ENCODE assay signal across 17 cellular contexts in the genomic region with DNA sequence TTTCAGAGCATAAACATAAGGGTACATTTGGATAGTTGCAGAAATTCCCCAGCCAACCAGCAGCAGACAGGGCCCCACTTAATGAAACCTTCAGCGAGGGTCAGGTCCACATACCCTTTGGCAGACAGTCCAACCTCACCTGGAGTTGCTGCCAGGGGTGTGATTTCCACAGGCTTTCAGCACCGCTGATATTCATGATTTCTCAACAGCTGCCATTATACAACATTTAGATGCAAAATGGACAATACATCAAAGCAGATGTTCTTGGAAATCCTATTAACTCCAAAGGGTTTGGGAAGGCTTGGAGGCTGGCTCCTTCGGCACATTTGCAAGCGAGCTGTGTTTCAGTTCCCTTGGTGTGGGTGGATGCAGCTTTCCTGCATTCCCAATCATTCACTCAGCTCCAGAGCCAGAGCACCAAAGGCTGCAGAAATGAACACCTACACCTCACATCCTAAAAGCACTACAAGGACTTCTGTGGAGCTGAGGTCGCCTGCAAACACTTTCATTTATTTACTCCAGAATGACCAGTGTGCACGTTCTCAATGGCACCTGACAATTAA.
DNase-seq lines count a peak whose midpoint lies in the region; ATAC-seq and TF ChIP-seq lines count a peak whose summit lies in the region.
"Had no signal": no experiment of that assay in that cellular context is flagged by ENCODE, and none has a peak within 500 bp of the region (broad histone marks: within the 10 kb centered on the region; RNA-seq: fewer than 3 reads in every experiment).

No MANE protein-coding gene starts in this region.

- DNase-seq in GM13976 (ENCODE audit: low spot score), result peak; percentile 4
- DNase-seq in activated CD8-positive, alpha-beta memory T cell treated with anti-CD3 and anti-CD28 coated beads, Interleukin-2, amount 50 U/mL, for 48 hours, result peak; percentile 6
- DNase-seq in left lobe of liver (ENCODE audit: low spot score), result peak; percentile 8
- DNase-seq in putamen (ENCODE audit: low spot score), result peak; percentile 49
- no peak for DNase-seq in epidermal melanocyte (ENCODE audit: insufficient read length, low spot score)
- DNase-seq: Calu3; CD4-positive, alpha-beta T cell; DND-41; GDM1; Karpas-422; NCI-H1105 treated with DMSO at 0.1 percent for 48 hours; NCI-H2171; NCI-H446 treated with DMSO at 0.1 percent for 48 hours; NCI-H748 treated with DMSO at 0.1 percent for 48 hours; SIG-M5 had no signal

- TF ChIP-seq CTCF in GM13976 (IDR thresholded peaks at IDR 0.05; ENCODE audit: borderline replicate concordance, control extremely low read depth, extremely low read depth, insufficient read depth, missing control alignments), result no peak

- in situ Hi-C loops in GM13976 (cut with MboI; ENCODE audit: low sequenced_read_pairs, unreplicated experiment), result no loop called here

- ATAC-seq in left lobe of liver (no peak), HG02763 (IDR thresholded peaks at IDR 0.05; ENCODE audit: unreplicated experiment) (no peak), HG03571 (IDR thresholded peaks at IDR 0.05; ENCODE audit: unreplicated experiment) (no peak)
